ENCODE assay signal across 13 cellular contexts in genomic region chr14:99968156-99968920, GRCh38.
A peak's percentile ranks its signal among the peaks of the same experiment; 100 is the strongest.
DNase-seq lines count a peak whose midpoint lies in the region; ATAC-seq, FAIRE-seq and TF ChIP-seq lines count a peak whose summit lies in the region.
"Had no signal": no experiment of that assay in that cellular context is flagged by ENCODE, and none has a peak within 500 bp of the region (broad histone marks: within the 10 kb centered on the region; RNA-seq: fewer than 3 reads in every experiment).

No MANE protein-coding gene starts in this region.

- H3K18ac ChIP-seq in H1 (ENCODE audit: extremely low read depth, low read length): peak overlapping the region; percentile 38; the same call in 1 of the 2 replicates

- H2AFZ ChIP-seq in H1 (ENCODE audit: low read length): no peak overlapping the region

- H3K79me1 ChIP-seq in H1 (ENCODE audit: low read depth, low read length): no peaks in the 10 kb centered on the region

- WGBS in H1 (ENCODE audit: extremely low coverage in 1 of 2, insufficient coverage in 1 of 2, insufficient read length in 1 of 2, insufficient replicate concordance in 2 of 2, low coverage in 1 of 2, low lambda C conversion rate in 2 of 2, missing lambda C conversion rate in 1 of 2), 2 experiments: 86% methylated on average over 12 of the region's 12 CpGs; no CpG with 5 or more reads in 1 of the 2 experiments
- WGBS in esophagus squamous epithelium, 2 donors: 63 to 71% methylated on average over 10 to 12 of the region's 12 CpGs

- 0 out of 2 replicates have a peak overlapping the region, but pooled peaks have one; percentile 17 for H2BK5ac ChIP-seq in H1 (ENCODE audit: low read depth, low read length)

- TF ChIP-seq POLR2A in H1 (IDR thresholded peaks at IDR 0.05; ENCODE audit: control extremely low read depth in 1 of 2, low read depth in 2 of 2, low read length in 2 of 2) (no peak), esophagus squamous epithelium (IDR thresholded peaks at IDR 0.05) (no peak)

- H2BK20ac ChIP-seq in H1 (ENCODE audit: low read length): no peak overlapping the region

- H3K56ac ChIP-seq in H1 (replicated peaks; ENCODE audit: insufficient read length, low read depth, low read length): no peak overlapping the region

- TF ChIP-seq CTCF in C4-2B (conservative IDR thresholded peaks at IDR 0.05): no peak
- no peak for TF ChIP-seq CTCF in H1 (IDR thresholded peaks at IDR 0.05; ENCODE audit: control extremely low read depth in 1 of 3, insufficient read depth in 1 of 3, low read depth in 1 of 3, low read length in 3 of 3)
- no peak for TF ChIP-seq CTCF in esophagus squamous epithelium (IDR thresholded peaks at IDR 0.05)
- no peak for TF ChIP-seq CTCF in D721Med (IDR thresholded peaks at IDR 0.05; ENCODE audit: insufficient read depth, missing control alignments)

- H2BK120ac ChIP-seq in H1 (replicated peaks; ENCODE audit: low read depth, low read length): no peak overlapping the region

- H3K36me3 ChIP-seq in H1 (ENCODE audit: control insufficient read depth in 2 of 4, insufficient read depth in 4 of 4, low read length in 3 of 4) (no peaks in the 10 kb centered on the region), esophagus squamous epithelium (no peaks in the 10 kb centered on the region)

- CTCF ChIA-PET in H1 (lab: Charles Lee; ENCODE audit: partially characterized antibody): interaction anchor here (0.6 to 1.6 kb wide), 3 partner anchors 70 to 419 kb away, joined by 3 to 4 read pairs (median 3); no protein-coding TSS in a partner anchor

- no peak overlapping the region for H3K14ac ChIP-seq in H1 (ENCODE audit: insufficient read length)

- H2AK5ac ChIP-seq in H1 (ENCODE audit: low read depth, low read length): peak overlapping the region; percentile 33

- H4K91ac ChIP-seq in H1 (replicated peaks; ENCODE audit: insufficient read length, low read length): peak overlapping the region; percentile 57

- no peak for ATAC-seq in GM19324 (IDR thresholded peaks at IDR 0.05; ENCODE audit: low FRiP score, unreplicated experiment)

- H2BK12ac ChIP-seq in H1 (ENCODE audit: low read depth, low read length): peak overlapping the region; percentile 60; the same call in 1 of the 2 replicates

- DNase-seq in MV-4-11 (lab: John Stamatoyannopoulos, UW) (peak; percentile 48), H1 (ENCODE audit: low read depth in 1 of 2, low spot score in 2 of 2) (no peak), non-pigmented ciliary epithelial cell (ENCODE audit: low read depth) (peak; percentile 52), esophagus squamous epithelium (lab: John Stamatoyannopoulos, UW) (no peak), urothelium cell line (ENCODE audit: low spot score) (no peak), D721Med (ENCODE audit: insufficient read length, low spot score) (no peak)
- DNase-seq: Caco-2, Karpas-422, NCI-H2171, T-helper 9 cell had no signal

- no peak overlapping the region for H3K4ac ChIP-seq in H1 (replicated peaks; ENCODE audit: insufficient read length, low read depth, low read length)

- H3K27me3 ChIP-seq in H1 (replicated peaks in 1 of 4; ENCODE audit: control insufficient read depth in 3 of 4, extremely low read depth in 1 of 4, insufficient read depth in 3 of 4, low read length in 3 of 4): peaks cover 6 to 22% (median 19%) of the 10 kb centered on the region in 4 experiments
- H3K27me3 ChIP-seq in esophagus squamous epithelium: peaks cover 0 to 10% (median 0%) of the 10 kb centered on the region in 4 donors

- TF ChIP-seq RAD21 in H1 (IDR thresholded peaks at IDR 0.05 in 1 of 2, conservative IDR thresholded peaks at IDR 0.05 in 1 of 2; ENCODE audit: low read depth in 2 of 2, low read length in 2 of 2): no peak

- H3K79me2 ChIP-seq in H1 (ENCODE audit: control insufficient read depth in 1 of 2, insufficient read depth in 2 of 2, low read length in 2 of 2): peaks cover 0 to 8% of the 10 kb centered on the region in 2 experiments; a peak in 3 of 4 replicates

- intact Hi-C loops in esophagus squamous epithelium (cut with DNase I): no loop called here

- FAIRE-seq in H1 (lab: Jason Lieb, UNC): no peak
- no peak for FAIRE-seq in urothelium cell line (lab: Jason Lieb, UNC)
- FAIRE-seq in D721Med (lab: Jason Lieb, UNC): no peak
- FAIRE-seq: endometrium had no signal

- peak overlapping the region; percentile 68 for H3K27ac ChIP-seq in C4-2B
- H3K27ac ChIP-seq in H1 (ENCODE audit: low read depth, low read length): no peak overlapping the region
- no peak overlapping the region for H3K27ac ChIP-seq in esophagus squamous epithelium

- no peak overlapping the region; a peak in 1 of 7 replicates for H3K9ac ChIP-seq in H1 (replicated peaks in 1 of 4; ENCODE audit: extremely low read depth in 1 of 4, low read depth in 3 of 4, low read length in 3 of 4)

- 0 out of 2 replicates have a peak overlapping the region, but pooled peaks have one; percentile 96 for H2BK15ac ChIP-seq in H1 (ENCODE audit: low read length)

- 0 out of 2 replicates have a peak overlapping the region, but pooled peaks have one; percentile 7 for H4K8ac ChIP-seq in H1 (ENCODE audit: extremely low read depth, insufficient read depth, low read length)

- H3K4me2 ChIP-seq in H1 (ENCODE audit: insufficient read depth in 1 of 2, low read depth in 2 of 2, low read length in 2 of 2): no peak overlapping the region

- H3K9me3 ChIP-seq in H1 (ENCODE audit: insufficient read depth in 2 of 2, low read depth in 1 of 2, low read length in 1 of 2) (peaks cover 0 to 4% of the 10 kb centered on the region in 2 experiments; a peak in 2 of 4 replicates), esophagus squamous epithelium (no peaks in the 10 kb centered on the region)
- H3K9me3 ChIP-seq: Caco-2 had no signal

- peaks cover 0 to 1% of the 10 kb centered on the region in 2 experiments for H4K20me1 ChIP-seq in H1 (replicated peaks in 1 of 2; ENCODE audit: control insufficient read depth in 1 of 2, insufficient read depth in 2 of 2, low read length in 2 of 2)

- H3K4me3 ChIP-seq in H1 (ENCODE audit: extremely low read depth in 1 of 4, insufficient read depth in 2 of 4, low read depth in 3 of 4, low read length in 4 of 4) (no peak overlapping the region), esophagus squamous epithelium (no peak overlapping the region)

- H4K5ac ChIP-seq in H1 (ENCODE audit: insufficient read length, low read depth, low read length): no peak overlapping the region

- peaks cover 0 to 12% (median 5%) of the 10 kb centered on the region in 4 experiments; a peak in 6 of 7 replicates for H3K4me1 ChIP-seq in H1 (replicated peaks in 1 of 4; ENCODE audit: control insufficient read depth in 3 of 4, insufficient read depth in 4 of 4, low read length in 3 of 4)
- H3K4me1 ChIP-seq in esophagus squamous epithelium: peaks cover 0 to 18% (median 3%) of the 10 kb centered on the region in 3 donors
- H3K4me1 ChIP-seq: Caco-2 had no signal

- no peak for TF ChIP-seq EP300 in H1 (IDR thresholded peaks at IDR 0.05; ENCODE audit: borderline replicate concordance in 1 of 2, low read depth in 2 of 2, low read length in 2 of 2)

- POLR2A ChIA-PET in H1 (lab: Charles Lee; ENCODE audit: partially characterized antibody): no interaction called here

- no peak overlapping the region for H3K23ac ChIP-seq in H1 (ENCODE audit: insufficient read length)

- peaks cover 4% of the 10 kb centered on the region; the same call in 1 of the 2 replicates for H3K23me2 ChIP-seq in H1 (ENCODE audit: low read depth, low read length)

TF ChIP-seq in H1, 55 proteins besides CTCF, POLR2A, EP300 and RAD21 (continues in another document):
- no peak for TF ChIP-seq E2F6 (IDR thresholded peaks at IDR 0.05)
- no peak for TF ChIP-seq TAF1 (IDR thresholded peaks at IDR 0.05; ENCODE audit: low read depth, low read length)
- TF ChIP-seq CEBPB (IDR thresholded peaks at IDR 0.05; ENCODE audit: low read depth, low read length): no peak
- TF ChIP-seq GABPA (IDR thresholded peaks at IDR 0.05; ENCODE audit: borderline replicate concordance, insufficient read depth, low read length): no peak
- TF ChIP-seq CHD2 (IDR thresholded peaks at IDR 0.05; ENCODE audit: low read length): no peak
- no peak for TF ChIP-seq TAF7 (optimal IDR thresholded peaks at IDR 0.05; ENCODE audit: borderline replicate concordance, low read depth, low read length)
- TF ChIP-seq USF2 (IDR thresholded peaks at IDR 0.05; ENCODE audit: low read length): no peak
- no peak for TF ChIP-seq CHD1 (IDR thresholded peaks at IDR 0.05; ENCODE audit: low read depth, low read length)
- TF ChIP-seq CTBP2 (IDR thresholded peaks at IDR 0.05; ENCODE audit: borderline replicate concordance, insufficient read depth, insufficient read length, low read length): no peak
- TF ChIP-seq YY1 (IDR thresholded peaks at IDR 0.05; ENCODE audit: low read depth, low read length): no peak
- TF ChIP-seq KDM1A (IDR thresholded peaks at IDR 0.05; ENCODE audit: borderline replicate concordance, low read length): no peak
- no peak for TF ChIP-seq RXRA (IDR thresholded peaks at IDR 0.05; ENCODE audit: insufficient read depth, low read depth, low read length)

Comparison
In these comparisons a context has a peak if more than half of its experiments do, and no peak if none do; other contexts are left out.
1. DNase-seq: peak in MV-4-11 (single experiment) and non-pigmented ciliary epithelial cell (single experiment); none in H1 (0 of 2), esophagus squamous epithelium (single experiment), urothelium cell line (single experiment) and D721Med (single experiment).